2 cellular contexts compared by ENCODE assay signal in genomic region chr5:181149806-181150733, GRCh38.
TF ChIP-seq lines count a peak whose summit lies in the region.

No MANE protein-coding gene starts in this region.

TF ChIP-seq in HepG2, 621 proteins besides CTCF, POLR2A, EP300 and RAD21:
- TF ChIP-seq ZNF362 (CRISPR knock-in tag; IDR thresholded peaks at IDR 0.05; ENCODE audit: borderline replicate concordance) (no peak), PCBP2 (optimal IDR thresholded peaks at IDR 0.05; ENCODE audit: low read depth, low read length, poor library complexity, severe bottlenecking) (no peak), ADNP (CRISPR knock-in tag; IDR thresholded peaks at IDR 0.05) (no peak), MATR3 (CRISPR knock-in tag; IDR thresholded peaks at IDR 0.05) (no peak), ZNF367 (CRISPR knock-in tag; IDR thresholded peaks at IDR 0.05; ENCODE audit: borderline replicate concordance) (no peak), ZNF546 (CRISPR knock-in tag; conservative IDR thresholded peaks at IDR 0.05) (no peak), ZNF850 (CRISPR knock-in tag; conservative IDR thresholded peaks at IDR 0.05) (no peak)
TF ChIP-seq in HepG2: peak in this region for 0.

TF ChIP-seq in H1, 55 proteins besides CTCF, POLR2A, EP300 and RAD21:
- TF ChIP-seq SIRT6 (IDR thresholded peaks at IDR 0.05; ENCODE audit: low read length) (no peak), CHD1 (IDR thresholded peaks at IDR 0.05; ENCODE audit: low read depth, low read length) (no peak)
TF ChIP-seq in H1: peak in this region for 0.
